Comparison of ENCODE assay signal across 14 cellular contexts in the genomic region with DNA sequence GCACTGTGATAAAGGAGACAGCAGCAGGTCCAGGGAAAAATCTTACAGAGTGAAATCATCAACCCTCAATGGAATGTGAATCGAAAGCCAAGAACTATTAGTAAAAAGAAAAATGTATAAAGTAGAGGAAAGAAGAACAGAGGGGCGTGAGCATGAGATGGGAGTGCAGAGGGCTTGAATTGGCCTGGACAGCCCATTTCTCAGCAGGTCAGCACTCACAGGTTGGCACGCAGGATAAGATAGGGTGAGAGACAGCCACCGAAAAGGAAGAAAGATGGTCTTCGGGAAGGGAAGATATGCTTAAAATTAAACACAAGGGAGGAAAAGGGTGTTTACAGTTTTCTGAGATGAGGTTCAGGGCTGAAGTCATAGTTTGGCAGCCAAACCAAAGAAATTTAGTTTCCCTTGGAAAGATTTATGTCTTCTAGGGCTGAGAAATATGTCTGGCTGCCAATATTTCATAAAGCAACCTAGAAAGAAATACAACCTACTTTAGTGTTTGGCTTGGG.
DNase-seq lines count a peak whose midpoint lies in the region; ATAC-seq and TF ChIP-seq lines count a peak whose summit lies in the region.
"Had no signal": no experiment of that assay in that cellular context is flagged by ENCODE, and none has a peak within 500 bp of the region (broad histone marks: within the 10 kb centered on the region; RNA-seq: fewer than 3 reads in every experiment).

No MANE protein-coding gene starts in this region.

- H2AFZ ChIP-seq in IMR-90 (replicated peaks; ENCODE audit: low read length, poor library complexity), result peak overlapping the region; percentile 70
- peak overlapping the region; percentile 5 for H2AFZ ChIP-seq in mammary epithelial cell (ENCODE audit: low read depth, low read length)

- H3K27me3 ChIP-seq in IMR-90 (ENCODE audit: control insufficient read depth, insufficient read depth, low read length) (no peaks in the 10 kb centered on the region; the same call in 1 of the 2 replicates), mammary epithelial cell (ENCODE audit: insufficient read depth, low read length) (no peaks in the 10 kb centered on the region), right cardiac atrium (ENCODE audit: control insufficient read depth, insufficient read depth) (no peaks in the 10 kb centered on the region), uterus (no peaks in the 10 kb centered on the region)

- H3K4me2 ChIP-seq in IMR-90 (ENCODE audit: low read depth, low read length) (peak overlapping the region; percentile 95), mammary epithelial cell (ENCODE audit: insufficient read depth, low read depth, low read length) (no peak overlapping the region)

- no peak for TF ChIP-seq RAD21 in IMR-90 (IDR thresholded peaks at IDR 0.05; ENCODE audit: low read length)

- CTCF ChIA-PET in IMR-90 (lab: Yijun Ruan, JAX), result no interaction called here
- CTCF ChIA-PET in mammary epithelial cell (lab: Charles Lee; ENCODE audit: low non-redundant PET), result no interaction called here

- peak overlapping the region; percentile 44; the same call in 1 of the 2 replicates for H3K4ac ChIP-seq in IMR-90 (ENCODE audit: low read depth, low read length)

- TF ChIP-seq CTCF in IMR-90 (conservative IDR thresholded peaks at IDR 0.05; ENCODE audit: low read depth, low read length), result no peak
- no peak for TF ChIP-seq CTCF in mammary epithelial cell (conservative IDR thresholded peaks at IDR 0.05 in 1 of 2, IDR thresholded peaks at IDR 0.05 in 1 of 2; ENCODE audit: extremely low read depth in 1 of 2, insufficient read depth in 1 of 2, low read depth in 1 of 2, low read length in 2 of 2)
- TF ChIP-seq CTCF in uterus (IDR thresholded peaks at IDR 0.05), result no peak

- H3K56ac ChIP-seq in IMR-90 (ENCODE audit: extremely low read depth, insufficient read depth, low read length), result no peak overlapping the region

- H2AK9ac ChIP-seq in IMR-90 (replicated peaks; ENCODE audit: low read depth, low read length, poor library complexity), result no peak overlapping the region

- 0 out of 2 replicates have a peak overlapping the region, but pooled peaks have one; percentile 42 for H3K14ac ChIP-seq in IMR-90 (replicated peaks; ENCODE audit: low read depth, low read length)

- H3K18ac ChIP-seq in IMR-90 (ENCODE audit: low read depth, low read length), result peak overlapping the region; percentile 98

- H2AK5ac ChIP-seq in IMR-90 (ENCODE audit: low read depth, low read length), result no peak overlapping the region

- H3K23ac ChIP-seq in IMR-90 (ENCODE audit: low read depth, low read length), result no peak overlapping the region

- H3K79me1 ChIP-seq in IMR-90 (ENCODE audit: low read depth in 1 of 2, low read length in 2 of 2), result no peaks in the 10 kb centered on the region

- DNase-seq in IMR-90 (peak; percentile 72), mammary epithelial cell (no peak), right cardiac atrium (no peak), uterus (peak; percentile 33 to 46), NOMO-1 (lab: John Stamatoyannopoulos, UW; ENCODE audit: unreplicated experiment in 2 of 2) (no peak), NCI-H1092 treated with DMSO at 0.1 percent for 48 hours (lab: John Stamatoyannopoulos, UW) (no peak)
- DNase-seq: activated CD4-positive, alpha-beta T cell treated with anti-CD3 and anti-CD28 coated beads, Interleukin-2, amount 50 U/mL, for 48 hours; activated T-cell treated with anti-CD3 and anti-CD28 coated beads, Interleukin-2, amount 50 U/mL, for 48 hours; CD4-positive, alpha-beta memory T cell; hippocampal formation; SW 1271 had no signal

- peak overlapping the region; percentile 75 for H2BK5ac ChIP-seq in IMR-90 (ENCODE audit: low read depth, low read length, poor library complexity, severe bottlenecking)

- peak overlapping the region; percentile 31; the same call in 1 of the 2 replicates for H4K91ac ChIP-seq in IMR-90 (ENCODE audit: insufficient read depth, low read depth, low read length)

- H4K5ac ChIP-seq in IMR-90 (ENCODE audit: low read depth, low read length), result peak overlapping the region; percentile 94

- no peak for TF ChIP-seq POLR2A in IMR-90 (IDR thresholded peaks at IDR 0.05; ENCODE audit: low read depth, low read length)
- no peak for TF ChIP-seq POLR2A in uterus (IDR thresholded peaks at IDR 0.05)

- peak overlapping the region; percentile 93 for H2BK120ac ChIP-seq in IMR-90 (ENCODE audit: low read depth, low read length)

- ATAC-seq in IMR-90 (ENCODE audit: low read depth) (peak; percentile 77), right cardiac atrium (peak; percentile 55 to 75), HG02763 (IDR thresholded peaks at IDR 0.05; ENCODE audit: unreplicated experiment) (no peak)
- ATAC-seq: Panc1 had no signal

- in situ Hi-C loops in IMR-90 (cut with MboI; ENCODE audit: low sequenced_read_pairs), result no loop called here
- in situ Hi-C loops in mammary epithelial cell (cut with MboI; ENCODE audit: low sequenced_read_pairs in 2 of 2), result no loop called here

- dilution Hi-C loops in IMR-90 (cut with HindIII; ENCODE audit: low sequenced_read_pairs, unreplicated experiment) (no loop called here), mammary epithelial cell (cut with HindIII; ENCODE audit: low sequenced_read_pairs) (no loop called here)

- BruUV-seq in IMR-90 (replicated peaks; lab: Mats Ljungman, UMichigan), result no TSS peak
- BruUV-seq in mammary epithelial cell (replicated peaks; lab: Mats Ljungman, UMichigan), result no TSS peak

- intact Hi-C loops in IMR-90 (cut with micrococcal nuclease), result no loop called here
- intact Hi-C loops in mammary epithelial cell (cut with micrococcal nuclease), result no loop called here
- intact Hi-C loops in right cardiac atrium (cut with DNase I), result no loop called here
- intact Hi-C loops in uterus (cut with DNase I; ENCODE audit: low total_unique reads), result no loop called here

- POLR2A ChIA-PET in IMR-90 (lab: Charles Lee; ENCODE audit: unreplicated experiment), result no interaction called here

- peak overlapping the region; percentile 61; the same call in 1 of the 3 replicates for H2BK15ac ChIP-seq in IMR-90 (ENCODE audit: low read depth, low read length)

- H2BK20ac ChIP-seq in IMR-90 (ENCODE audit: low read depth, low read length), result 0 out of 2 replicates have a peak overlapping the region, but pooled peaks have one; percentile 75

- H3K9me3 ChIP-seq in IMR-90 (ENCODE audit: control insufficient read depth, insufficient read depth, low read length) (no peaks in the 10 kb centered on the region), mammary epithelial cell (replicated peaks; ENCODE audit: insufficient read depth, low read length) (no peaks in the 10 kb centered on the region), right cardiac atrium (ENCODE audit: control insufficient read depth, low read length) (no peaks in the 10 kb centered on the region), uterus (no peaks in the 10 kb centered on the region)
- H3K9me3 ChIP-seq: prostate gland had no signal

- H3K4me1 ChIP-seq in IMR-90 (ENCODE audit: control insufficient read depth, insufficient read depth, low read length), result peaks cover 5% of the 10 kb centered on the region
- no peaks in the 10 kb centered on the region for H3K4me1 ChIP-seq in mammary epithelial cell (ENCODE audit: insufficient read depth, low read length)
- peaks cover 3% of the 10 kb centered on the region for H3K4me1 ChIP-seq in right cardiac atrium (ENCODE audit: control insufficient read depth, insufficient read depth, low read length)
- peaks cover 0 to 6% of the 10 kb centered on the region in 2 donors for H3K4me1 ChIP-seq in uterus
- H3K4me1 ChIP-seq: prostate gland had no signal

- H4K20me1 ChIP-seq in IMR-90 (ENCODE audit: insufficient read depth, low read length) (no peaks in the 10 kb centered on the region), mammary epithelial cell (ENCODE audit: insufficient read depth, low read length) (no peaks in the 10 kb centered on the region)

- H3K79me2 ChIP-seq in mammary epithelial cell (ENCODE audit: insufficient read depth, low read length), result no peaks in the 10 kb centered on the region

- H3K36me3 ChIP-seq in IMR-90 (ENCODE audit: control insufficient read depth, insufficient read depth, low read length) (no peaks in the 10 kb centered on the region), mammary epithelial cell (ENCODE audit: insufficient read depth, low read length) (no peaks in the 10 kb centered on the region), uterus (no peaks in the 10 kb centered on the region)
- H3K36me3 ChIP-seq: prostate gland had no signal

- peak overlapping the region in 1 of 2 experiments; percentile 74; a peak in 1 of 4 replicates for H4K8ac ChIP-seq in IMR-90 (ENCODE audit: low read depth in 2 of 2, low read length in 2 of 2)

- H3K27ac ChIP-seq in IMR-90 (ENCODE audit: insufficient read depth, low read length) (peak overlapping the region; percentile 81), mammary epithelial cell (ENCODE audit: insufficient read depth, low read depth, low read length) (no peak overlapping the region), right cardiac atrium (ENCODE audit: low read length) (peak overlapping the region; percentile 52), uterus (peak overlapping the region; percentile 64 to 77)
- H3K27ac ChIP-seq: prostate gland had no signal

- no peak overlapping the region for H3K9ac ChIP-seq in IMR-90 (ENCODE audit: low read depth, low read length)
- H3K9ac ChIP-seq in mammary epithelial cell (ENCODE audit: insufficient read depth, low read length), result no peak overlapping the region

- no peaks in the 10 kb centered on the region for H3K9me1 ChIP-seq in IMR-90 (ENCODE audit: insufficient read depth, low read length)

- H3K4me3 ChIP-seq in IMR-90 (ENCODE audit: insufficient read depth, low read depth, low read length) (peak overlapping the region; percentile 33; the same call in 1 of the 2 replicates), mammary epithelial cell (replicated peaks in 1 of 3; ENCODE audit: insufficient read depth in 1 of 3, low read depth in 2 of 3, low read length in 3 of 3) (no peak overlapping the region), right cardiac atrium (ENCODE audit: low read length) (no peak overlapping the region), uterus (no peak overlapping the region)
- H3K4me3 ChIP-seq: prostate gland had no signal

- 20% methylated on average over 4 of the region's 5 CpGs; no CpG with 5 or more reads in 1 of the 2 experiments for WGBS in IMR-90 (ENCODE audit: extremely low coverage in 2 of 2, insufficient read length in 1 of 2), 2 experiments
- WGBS in mammary epithelial cell (ENCODE audit: low coverage, missing lambda C conversion rate), result 69% methylated on average over 4 of the region's 5 CpGs
- 29% methylated on average over 5 of the region's 5 CpGs for WGBS in right cardiac atrium

TF ChIP-seq in IMR-90, 13 proteins besides CTCF, POLR2A, EP300 and RAD21 (continues in another document):
- TF ChIP-seq RCOR1 (IDR thresholded peaks at IDR 0.05; ENCODE audit: insufficient replicate concordance, low read length) (no peak), MXI1 (IDR thresholded peaks at IDR 0.05; ENCODE audit: borderline replicate concordance, low read depth, low read length) (no peak), SMC3 (IDR thresholded peaks at IDR 0.05; ENCODE audit: low read depth, low read length) (no peak)

Comparison
In these comparisons a context has a peak if more than half of its experiments do, and no peak if none do; other contexts are left out.
1. DNase-seq: peak in IMR-90 (single experiment) and uterus (2 of 2); none in mammary epithelial cell (single experiment), right cardiac atrium (0 of 3), NOMO-1 (0 of 2) and NCI-H1092 treated with DMSO at 0.1 percent for 48 hours (single experiment).